In genomic region chr6:33154349-33154748, GRCh38 we compare ENCODE assay signal across 5 cellular contexts. TPM values are rescaled to one million over a fixed set of nuclear protein-coding genes. Genes with fewer than 3 reads are reported as not detected.
"Had no signal": no experiment of that assay in that cellular context is flagged by ENCODE, and none has a peak within 500 bp of the region (broad histone marks: within the 10 kb centered on the region; RNA-seq: fewer than 3 reads in every experiment).

No MANE protein-coding gene starts in this region.

- H3K4me3 Mint-ChIP-seq: IgD-negative memory B cell had no signal

- DNase-seq: IMR-90 had no signal

- H3K27ac ChIP-seq: HL-60 had no signal

- ATAC-seq: HepG2, K562 had no signal

- H3K36me3 Mint-ChIP-seq: IgD-negative memory B cell had no signal

- H3K27ac Mint-ChIP-seq: IgD-negative memory B cell had no signal

- H3K4me3 ChIP-seq: K562 had no signal

RNA-seq across cellular contexts. Expression of gene COL11A2, which starts 37.9 kb away (rescaled TPM):
- polyA plus RNA-seq: IgD-negative memory B cell had no signal
